Comparison of ENCODE assay signal across 22 cellular contexts in the genomic region with DNA sequence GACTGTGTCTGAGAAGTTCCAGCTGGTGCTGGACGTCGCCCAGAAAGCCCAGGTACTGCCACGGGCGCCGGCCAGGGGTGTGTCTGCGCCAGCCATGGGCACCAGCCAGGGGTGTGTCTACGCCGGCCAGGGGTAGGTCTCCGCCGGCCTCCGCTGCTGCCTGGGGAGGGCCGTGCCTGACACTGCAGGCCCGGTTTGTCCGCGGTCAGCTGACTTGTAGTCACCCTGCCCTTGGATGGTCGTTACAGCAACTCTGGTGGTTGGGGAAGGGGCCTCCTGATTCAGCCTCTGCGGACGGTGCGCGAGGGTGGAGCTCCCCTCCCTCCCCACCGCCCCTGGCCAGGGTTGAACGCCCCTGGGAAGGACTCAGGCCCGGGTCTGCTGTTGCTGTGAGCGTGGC.
"Had no signal": no experiment of that assay in that cellular context is flagged by ENCODE, and none has a peak within 500 bp of the region (broad histone marks: within the 10 kb centered on the region; RNA-seq: fewer than 3 reads in every experiment).

No MANE protein-coding gene starts in this region.

- H3K36me3 ChIP-seq: SJSA1 had no signal

- H3K4me2 ChIP-seq: KMS-11 had no signal

- H3K4me1 ChIP-seq: SJSA1 had no signal

- H3K9me3 ChIP-seq: SJSA1 had no signal

- H3K27ac ChIP-seq: KMS-11, SJSA1, SK-N-MC had no signal

- H3K9ac ChIP-seq: KMS-11 had no signal

- ATAC-seq: HepG2, K562, Panc1, Right ventricle myocardium inferior had no signal

- DNase-seq: Kasumi-1, MM.1S, NCI-H1092 treated with DMSO at 0.1 percent for 48 hours, NCI-H1436, NCI-H187, NCI-H2029, NCI-H2081 treated with DMSO at 0.1 percent for 48 hours, NCI-H2171, NCI-H226, NCI-H446, NCI-H510A, NCI-H524 treated with DMSO at 0.1 percent for 48 hours, NCI-H69, NCI-H774, SIG-M5 had no signal

- H3K4me3 ChIP-seq: K562, SJSA1, SK-N-MC had no signal

- H3K27me3 ChIP-seq: SJSA1 had no signal
